Comparison of ENCODE assay signal across 2 cellular contexts in the genomic region with DNA sequence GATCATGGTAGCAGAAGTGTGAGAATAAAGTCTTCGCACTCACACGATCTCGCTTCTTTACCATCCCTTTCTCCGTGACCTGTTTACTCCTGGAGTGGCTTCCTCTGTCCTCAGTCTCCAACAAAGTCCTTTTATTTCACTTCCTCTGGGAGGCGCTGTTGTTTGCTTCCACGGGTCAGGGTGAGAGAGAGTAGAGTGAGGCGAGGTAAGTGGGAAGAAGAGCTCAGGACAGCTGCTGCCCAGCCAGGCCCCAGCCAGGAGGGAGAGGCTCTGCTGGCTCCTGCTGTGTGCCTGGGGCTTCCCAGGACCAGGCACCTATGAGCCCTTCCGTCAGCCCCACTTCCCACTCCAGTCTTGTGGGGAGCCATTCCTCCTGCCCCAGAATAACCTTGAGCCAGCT.
TF ChIP-seq lines count a peak whose summit lies in the region.

No MANE protein-coding gene starts in this region.

TF ChIP-seq in SK-N-SH, 30 proteins besides CTCF, POLR2A, EP300 and RAD21 (continued from another document):
- TF ChIP-seq NFIC (IDR thresholded peaks at IDR 0.05; ENCODE audit: borderline replicate concordance) (no peak), MXI1 (IDR thresholded peaks at IDR 0.05; ENCODE audit: low read depth, low read length) (no peak)
- TF ChIP-seq, protein P1, sequence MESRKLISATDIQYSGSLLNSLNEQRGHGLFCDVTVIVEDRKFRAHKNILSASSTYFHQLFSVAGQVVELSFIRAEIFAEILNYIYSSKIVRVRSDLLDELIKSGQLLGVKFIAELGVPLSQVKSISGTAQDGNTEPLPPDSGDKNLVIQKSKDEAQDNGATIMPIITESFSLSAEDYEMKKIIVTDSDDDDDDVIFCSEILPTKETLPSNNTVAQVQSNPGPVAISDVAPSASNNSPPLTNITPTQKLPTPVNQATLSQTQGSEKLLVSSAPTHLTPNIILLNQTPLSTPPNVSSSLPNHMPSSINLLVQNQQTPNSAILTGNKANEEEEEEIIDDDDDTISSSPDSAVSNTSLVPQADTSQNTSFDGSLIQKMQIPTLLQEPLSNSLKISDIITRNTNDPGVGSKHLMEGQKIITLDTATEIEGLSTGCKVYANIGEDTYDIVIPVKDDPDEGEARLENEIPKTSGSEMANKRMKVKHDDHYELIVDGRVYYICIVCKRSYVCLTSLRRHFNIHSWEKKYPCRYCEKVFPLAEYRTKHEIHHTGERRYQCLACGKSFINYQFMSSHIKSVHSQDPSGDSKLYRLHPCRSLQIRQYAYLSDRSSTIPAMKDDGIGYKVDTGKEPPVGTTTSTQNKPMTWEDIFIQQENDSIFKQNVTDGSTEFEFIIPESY (IDR thresholded peaks at IDR 0.05; ENCODE audit: borderline replicate concordance, low read depth), result no peak
TF ChIP-seq in SK-N-SH: peak in this region for 0.

TF ChIP-seq in SK-N-SH treated with all-trans-retinoic acid at 6 μM for 48 hours, 23 proteins besides CTCF, POLR2A, EP300 and RAD21 (continued from another document):
- TF ChIP-seq, protein P2, sequence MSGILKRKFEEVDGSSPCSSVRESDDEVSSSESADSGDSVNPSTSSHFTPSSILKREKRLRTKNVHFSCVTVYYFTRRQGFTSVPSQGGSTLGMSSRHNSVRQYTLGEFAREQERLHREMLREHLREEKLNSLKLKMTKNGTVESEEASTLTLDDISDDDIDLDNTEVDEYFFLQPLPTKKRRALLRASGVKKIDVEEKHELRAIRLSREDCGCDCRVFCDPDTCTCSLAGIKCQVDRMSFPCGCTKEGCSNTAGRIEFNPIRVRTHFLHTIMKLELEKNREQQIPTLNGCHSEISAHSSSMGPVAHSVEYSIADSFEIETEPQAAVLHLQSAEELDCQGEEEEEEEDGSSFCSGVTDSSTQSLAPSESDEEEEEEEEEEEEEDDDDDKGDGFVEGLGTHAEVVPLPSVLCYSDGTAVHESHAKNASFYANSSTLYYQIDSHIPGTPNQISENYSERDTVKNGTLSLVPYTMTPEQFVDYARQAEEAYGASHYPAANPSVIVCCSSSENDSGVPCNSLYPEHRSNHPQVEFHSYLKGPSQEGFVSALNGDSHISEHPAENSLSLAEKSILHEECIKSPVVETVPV (CRISPR knock-in tag; IDR thresholded peaks at IDR 0.05), result no peak
- no peak for TF ChIP-seq TOX (CRISPR knock-in tag; IDR thresholded peaks at IDR 0.05; ENCODE audit: borderline replicate concordance)
- TF ChIP-seq ZNF70 (CRISPR knock-in tag; IDR thresholded peaks at IDR 0.05), result no peak
- no peak for TF ChIP-seq ZFP30 (CRISPR knock-in tag; IDR thresholded peaks at IDR 0.05)
- no peak for TF ChIP-seq GLIS3 (CRISPR knock-in tag; IDR thresholded peaks at IDR 0.05)
- TF ChIP-seq PPARA (CRISPR knock-in tag; IDR thresholded peaks at IDR 0.05; ENCODE audit: borderline replicate concordance), result no peak
- no peak for TF ChIP-seq ESRRG (CRISPR knock-in tag; IDR thresholded peaks at IDR 0.05)
- TF ChIP-seq SNAI2 (CRISPR knock-in tag; IDR thresholded peaks at IDR 0.05), result no peak
- TF ChIP-seq, protein P3, sequence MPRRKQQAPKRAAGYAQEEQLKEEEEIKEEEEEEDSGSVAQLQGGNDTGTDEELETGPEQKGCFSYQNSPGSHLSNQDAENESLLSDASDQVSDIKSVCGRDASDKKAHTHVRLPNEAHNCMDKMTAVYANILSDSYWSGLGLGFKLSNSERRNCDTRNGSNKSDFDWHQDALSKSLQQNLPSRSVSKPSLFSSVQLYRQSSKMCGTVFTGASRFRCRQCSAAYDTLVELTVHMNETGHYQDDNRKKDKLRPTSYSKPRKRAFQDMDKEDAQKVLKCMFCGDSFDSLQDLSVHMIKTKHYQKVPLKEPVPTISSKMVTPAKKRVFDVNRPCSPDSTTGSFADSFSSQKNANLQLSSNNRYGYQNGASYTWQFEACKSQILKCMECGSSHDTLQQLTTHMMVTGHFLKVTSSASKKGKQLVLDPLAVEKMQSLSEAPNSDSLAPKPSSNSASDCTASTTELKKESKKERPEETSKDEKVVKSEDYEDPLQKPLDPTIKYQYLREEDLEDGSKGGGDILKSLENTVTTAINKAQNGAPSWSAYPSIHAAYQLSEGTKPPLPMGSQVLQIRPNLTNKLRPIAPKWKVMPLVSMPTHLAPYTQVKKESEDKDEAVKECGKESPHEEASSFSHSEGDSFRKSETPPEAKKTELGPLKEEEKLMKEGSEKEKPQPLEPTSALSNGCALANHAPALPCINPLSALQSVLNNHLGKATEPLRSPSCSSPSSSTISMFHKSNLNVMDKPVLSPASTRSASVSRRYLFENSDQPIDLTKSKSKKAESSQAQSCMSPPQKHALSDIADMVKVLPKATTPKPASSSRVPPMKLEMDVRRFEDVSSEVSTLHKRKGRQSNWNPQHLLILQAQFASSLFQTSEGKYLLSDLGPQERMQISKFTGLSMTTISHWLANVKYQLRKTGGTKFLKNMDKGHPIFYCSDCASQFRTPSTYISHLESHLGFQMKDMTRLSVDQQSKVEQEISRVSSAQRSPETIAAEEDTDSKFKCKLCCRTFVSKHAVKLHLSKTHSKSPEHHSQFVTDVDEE (CRISPR knock-in tag; IDR thresholded peaks at IDR 0.05), result no peak
- TF ChIP-seq OSR1 (CRISPR knock-in tag; IDR thresholded peaks at IDR 0.05), result no peak
- TF ChIP-seq ARNTL (CRISPR knock-in tag; IDR thresholded peaks at IDR 0.05; ENCODE audit: borderline replicate concordance, low read depth), result no peak
- TF ChIP-seq, protein P4, sequence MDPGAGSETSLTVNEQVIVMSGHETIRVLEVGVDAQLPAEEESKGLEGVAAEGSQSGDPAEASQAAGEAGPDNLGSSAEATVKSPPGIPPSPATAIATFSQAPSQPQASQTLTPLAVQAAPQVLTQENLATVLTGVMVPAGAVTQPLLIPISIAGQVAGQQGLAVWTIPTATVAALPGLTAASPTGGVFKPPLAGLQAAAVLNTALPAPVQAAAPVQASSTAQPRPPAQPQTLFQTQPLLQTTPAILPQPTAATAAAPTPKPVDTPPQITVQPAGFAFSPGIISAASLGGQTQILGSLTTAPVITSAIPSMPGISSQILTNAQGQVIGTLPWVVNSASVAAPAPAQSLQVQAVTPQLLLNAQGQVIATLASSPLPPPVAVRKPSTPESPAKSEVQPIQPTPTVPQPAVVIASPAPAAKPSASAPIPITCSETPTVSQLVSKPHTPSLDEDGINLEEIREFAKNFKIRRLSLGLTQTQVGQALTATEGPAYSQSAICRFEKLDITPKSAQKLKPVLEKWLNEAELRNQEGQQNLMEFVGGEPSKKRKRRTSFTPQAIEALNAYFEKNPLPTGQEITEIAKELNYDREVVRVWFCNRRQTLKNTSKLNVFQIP (CRISPR knock-in tag; IDR thresholded peaks at IDR 0.05; ENCODE audit: borderline replicate concordance, low read depth), result no peak
